In genomic region chr16:65121870-65122723, GRCh38 we compare ENCODE assay signal across 8 cellular contexts. TPM values are rescaled to one million over a fixed set of nuclear protein-coding genes. Genes with fewer than 3 reads are reported as not detected.
DNase-seq lines count a peak whose midpoint lies in the region; ATAC-seq and TF ChIP-seq lines count a peak whose summit lies in the region.

CDH11 (minus strand) TSS chr16:65122063; CDS start chr16:65004869, 117,194 bp downstream.

- H3K4me3 Mint-ChIP-seq in neural crest cell = peak within 1 kb of the TSS; percentile 88
- H3K4me3 Mint-ChIP-seq in immature natural killer cell = no peak within 1 kb of the TSS

- H3K9me3 Mint-ChIP-seq in neural crest cell (no peaks in the 10 kb centered on the region), immature natural killer cell (peaks cover 0 to 19% (median 2%) of the 10 kb centered on the region in 6 donors)

- peaks cover 47% of the 10 kb centered on the region for H3K4me1 Mint-ChIP-seq in neural crest cell
- no peaks in the 10 kb centered on the region for H3K4me1 Mint-ChIP-seq in immature natural killer cell

- POLR2A ChIA-PET in RWPE1 (lab: Yijun Ruan, JAX; ENCODE audit: low non-redundant PET) = no interaction called here

- peak; percentile 53 for TF ChIP-seq CTCF in AG09309 (IDR thresholded peaks at IDR 0.05; ENCODE audit: control insufficient read depth, insufficient read depth, low read depth, low read length, missing control alignments)
- peak; percentile 49 for TF ChIP-seq CTCF in RWPE1 (conservative IDR thresholded peaks at IDR 0.05; ENCODE audit: low read depth)
- TF ChIP-seq CTCF in foreskin keratinocyte (conservative IDR thresholded peaks at IDR 0.05) = peak; percentile 32
- peak; percentile 54 for TF ChIP-seq CTCF in neural crest cell (conservative IDR thresholded peaks at IDR 0.05)

- peaks cover 37% of the 10 kb centered on the region for H3K27me3 ChIP-seq in foreskin keratinocyte
- H3K27me3 ChIP-seq in effector memory CD4-positive, alpha-beta T cell (replicated peaks; ENCODE audit: control insufficient read depth, insufficient read depth, low read length, poor library complexity, severe bottlenecking) = peaks cover 5% of the 10 kb centered on the region

- CTCF ChIA-PET in RWPE1 (lab: Yijun Ruan, JAX) = interaction anchor here (0.6 to 0.7 kb wide), 2 partner anchors 8 to 687 kb away, joined by 3 read pairs; no protein-coding TSS in a partner anchor

- DNase-seq in AG09309 (ENCODE audit: low read depth) = peak; percentile 70
- DNase-seq in RWPE1 (ENCODE audit: low spot score) = peak; percentile 50
- peak; percentile 46 to 70 for DNase-seq in foreskin keratinocyte
- DNase-seq in neural crest cell (ENCODE audit: low read depth, low spot score) = peak; percentile 30
- DNase-seq in NCI-H2171 (lab: John Stamatoyannopoulos, UW) = no peak
- no peak for DNase-seq in effector memory CD4-positive, alpha-beta T cell
- DNase-seq in immature natural killer cell = no peak
- DNase-seq in COR-L47 (lab: John Stamatoyannopoulos, UW) = no peak

- no peaks in the 10 kb centered on the region for H3K9me3 ChIP-seq in effector memory CD4-positive, alpha-beta T cell (ENCODE audit: control insufficient read depth, low read length)

- H3K36me3 ChIP-seq in effector memory CD4-positive, alpha-beta T cell (ENCODE audit: control insufficient read depth, insufficient read depth, low read length) = no peaks in the 10 kb centered on the region

- H3K27ac Mint-ChIP-seq in neural crest cell (ENCODE audit: unreplicated experiment) = peak within 1 kb of the TSS; percentile 60
- H3K27ac Mint-ChIP-seq in immature natural killer cell = no peak within 1 kb of the TSS

- peak within 1 kb of the TSS; percentile 97 for H3K4me3 ChIP-seq in AG09309 (ENCODE audit: control insufficient read depth, low read depth, low read length)
- no peak within 1 kb of the TSS for H3K4me3 ChIP-seq in effector memory CD4-positive, alpha-beta T cell (ENCODE audit: insufficient read depth, low read depth, low read length, poor library complexity, severe bottlenecking)

- H3K27ac ChIP-seq in RWPE1 (peak within 1 kb of the TSS; percentile 93), foreskin keratinocyte (no peak within 1 kb of the TSS)
- no peak within 1 kb of the TSS for H3K27ac ChIP-seq in effector memory CD4-positive, alpha-beta T cell (ENCODE audit: insufficient read depth, low read length, poor library complexity, severe bottlenecking)

- H3K4me1 ChIP-seq in foreskin keratinocyte = no peaks in the 10 kb centered on the region
- H3K4me1 ChIP-seq in effector memory CD4-positive, alpha-beta T cell (ENCODE audit: control insufficient read depth, insufficient read depth, low read length, poor library complexity, severe bottlenecking) = no peaks in the 10 kb centered on the region

- no peaks in the 10 kb centered on the region for H3K36me3 Mint-ChIP-seq in neural crest cell (ENCODE audit: low read depth)
- H3K36me3 Mint-ChIP-seq in immature natural killer cell = peaks cover 0 to 5% (median 0%) of the 10 kb centered on the region in 3 donors

- H3K27me3 Mint-ChIP-seq in neural crest cell (ENCODE audit: low read depth) (peaks cover 87% of the 10 kb centered on the region), immature natural killer cell (ENCODE audit: low read depth in 3 of 3) (peaks cover 11 to 20% (median 14%) of the 10 kb centered on the region in 3 donors)

- ATAC-seq in foreskin keratinocyte = peak; percentile 62

RNA-seq across cellular contexts. Expression of gene CDH11, which starts in this region (rescaled TPM):
- total RNA-seq in foreskin keratinocyte = 18.3 and 21.6 TPM in 2 replicates
- 2.7 and 2.8 TPM in 2 replicates for polyA plus RNA-seq in foreskin keratinocyte
- 28.5 and 31.7 TPM in 2 replicates for total RNA-seq in neural crest cell
- not detected for polyA plus RNA-seq in immature natural killer cell

Comparison
In these comparisons a context has a peak if more than half of its experiments do, and no peak if none do; other contexts are left out.
1. DNase-seq: peak in AG09309 (single experiment), RWPE1 (single experiment), foreskin keratinocyte (2 of 2) and neural crest cell (single experiment); none in NCI-H2171 (single experiment), effector memory CD4-positive, alpha-beta T cell (0 of 3), immature natural killer cell (0 of 3) and COR-L47 (single experiment).
2. Peak in every context shown above with its lines, with median percentiles within 50 percentile points of each other: CTCF ChIP-seq.